Comparison of ENCODE assay signal across 8 cellular contexts in the genomic region with DNA sequence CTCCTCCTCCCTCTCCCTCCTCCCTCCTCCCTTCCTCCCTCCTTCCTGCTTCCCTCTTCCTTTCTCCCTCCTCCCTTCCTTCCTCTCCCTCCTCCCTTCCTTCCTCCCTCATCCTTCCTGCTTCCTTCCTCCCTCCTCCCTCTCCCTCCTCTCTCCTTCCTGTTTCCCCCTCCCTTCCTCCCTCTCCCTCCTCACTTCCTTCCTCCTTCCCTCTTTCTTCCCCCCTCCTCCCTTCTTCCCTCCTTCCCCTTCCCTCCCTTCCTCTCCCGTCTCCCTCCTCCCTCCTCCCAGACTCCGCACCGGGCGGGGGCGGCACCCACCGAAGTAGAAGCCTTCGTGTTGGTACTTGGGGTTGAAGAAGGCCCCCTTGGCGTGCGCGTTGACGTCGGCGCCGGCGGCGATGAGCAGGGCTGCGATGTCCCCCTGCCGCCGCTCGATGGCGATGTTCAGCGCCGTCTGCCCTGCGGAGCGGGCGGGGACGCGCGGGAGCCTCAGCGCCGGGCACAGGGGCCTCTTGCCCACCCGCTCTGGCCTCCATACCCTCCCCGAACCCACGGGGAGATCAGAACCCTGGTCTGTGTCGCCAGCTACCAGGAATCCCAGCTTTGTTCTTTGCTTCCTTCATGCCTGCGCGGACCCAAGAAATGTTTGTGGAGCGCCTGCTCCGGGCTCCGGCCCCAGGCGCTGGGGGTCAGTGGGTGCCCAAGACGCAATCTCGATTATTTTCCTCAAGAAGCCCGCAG. TPM values are rescaled to one million over a fixed set of nuclear protein-coding genes. Genes with fewer than 3 reads are reported as not detected.
DNase-seq lines count a peak whose midpoint lies in the region; ATAC-seq, FAIRE-seq and TF ChIP-seq lines count a peak whose summit lies in the region.

No MANE protein-coding gene starts in this region.

- ATAC-seq in HG03108 (IDR thresholded peaks at IDR 0.05; ENCODE audit: unreplicated experiment) (peak; percentile 72), activated B cell treated with CpG ODN at 0.5 μM for 24 hours (ENCODE audit: low read depth) (peak; percentile 97), GM21526 (IDR thresholded peaks at IDR 0.05; ENCODE audit: low FRiP score, unreplicated experiment) (no peak)
- peak; percentile 75 for ATAC-seq in central memory CD8-positive, alpha-beta T cell (replicated peaks; ENCODE audit: extremely low read depth, poor library complexity, severe bottlenecking)

- peak overlapping the region; percentile 86 for H2AFZ ChIP-seq in keratinocyte (ENCODE audit: control insufficient read depth, low read length)

- WGBS in spleen, 5 donors: 1 to 7% (median 6%) methylated on average over 21 to 44 of the region's 44 CpGs

- CTCF ChIA-PET in activated B cell treated with CpG ODN at 0.5 μM for 24 hours (lab: Charles Lee): interaction anchor here (1.3 kb wide), 2 partner anchors 21 to 24 kb away, joined by 5 to 6 read pairs; no protein-coding TSS in a partner anchor

- H3K9me1 ChIP-seq in keratinocyte (ENCODE audit: control insufficient read depth, extremely low read depth, insufficient read depth, low read length): no peaks in the 10 kb centered on the region

- POLR2A ChIA-PET in activated B cell treated with CpG ODN at 0.5 μM for 24 hours (lab: Charles Lee): interaction anchor here (0.7 to 1.4 kb wide), 3 partner anchors 23 to 175 kb away, joined by 3 to 4 read pairs (median 3); no protein-coding TSS in a partner anchor

- H3K36me3 Mint-ChIP-seq in activated B cell treated with CpG ODN at 0.5 μM for 24 hours (ENCODE audit: low read depth): peaks cover 3% of the 10 kb centered on the region
- H3K36me3 Mint-ChIP-seq in central memory CD8-positive, alpha-beta T cell (ENCODE audit: insufficient read depth): peaks cover 2% of the 10 kb centered on the region

- H3K4me1 Mint-ChIP-seq in activated B cell treated with CpG ODN at 0.5 μM for 24 hours: peaks cover 13% of the 10 kb centered on the region
- no peaks in the 10 kb centered on the region for H3K4me1 Mint-ChIP-seq in central memory CD8-positive, alpha-beta T cell

- no peak overlapping the region for H3K4me3 ChIP-seq in keratinocyte (ENCODE audit: control insufficient read depth in 2 of 3, extremely low read depth in 1 of 3, insufficient read depth in 2 of 3, low read depth in 1 of 3, low read length in 3 of 3)
- peak overlapping the region in 6 of 8 donors; percentile 2 to 48 (median 12) for H3K4me3 ChIP-seq in spleen

- peak overlapping the region; percentile 50 for H3K9ac ChIP-seq in keratinocyte (ENCODE audit: control insufficient read depth, extremely low read depth, insufficient read depth, low read length)

- peaks cover 2 to 17% of the 10 kb centered on the region in 2 experiments for H3K36me3 ChIP-seq in keratinocyte (ENCODE audit: control insufficient read depth in 2 of 2, extremely low read depth in 1 of 2, insufficient read depth in 2 of 2, low read length in 2 of 2)
- H3K36me3 ChIP-seq in spleen: no peaks in the 10 kb centered on the region

- peak overlapping the region; percentile 67 for H3K4me3 Mint-ChIP-seq in activated B cell treated with CpG ODN at 0.5 μM for 24 hours
- H3K4me3 Mint-ChIP-seq in central memory CD8-positive, alpha-beta T cell: peak overlapping the region; percentile 37

- intact Hi-C loops in activated B cell treated with CpG ODN at 0.5 μM for 24 hours (cut with micrococcal nuclease): loop anchor here (2.0 to 5.0 kb wide), 4 partner anchors 21 to 488 kb away; a partner anchor contains a TSS
- intact Hi-C loops in spleen (cut with DNase I; ENCODE audit: low total_unique reads): no loop called here

- dilution Hi-C loops in keratinocyte (cut with MboI; ENCODE audit: extremely low pct_ligation_motif_present, low sequenced_read_pairs): no loop called here

- no peaks in the 10 kb centered on the region for H4K20me1 ChIP-seq in keratinocyte (ENCODE audit: control insufficient read depth, extremely low read depth, insufficient read depth, low read length)

- H3K4me1 ChIP-seq in keratinocyte (ENCODE audit: control insufficient read depth, extremely low read depth, insufficient read depth, low read length) (peaks cover 4% of the 10 kb centered on the region), spleen (peaks cover 0 to 15% (median 0%) of the 10 kb centered on the region in 6 donors)

- peak; percentile 42 for DNase-seq in CD1c-positive myeloid dendritic cell (ENCODE audit: extremely low spot score)
- DNase-seq in activated B cell treated with CpG ODN at 0.5 μM for 24 hours: peak; percentile 53
- peak; percentile 26 to 27 for DNase-seq in central memory CD8-positive, alpha-beta T cell (ENCODE audit: low spot score in 2 of 2)
- DNase-seq in keratinocyte (ENCODE audit: low read depth, low spot score): no peak
- DNase-seq in spleen: peak; percentile 87
- no peak for DNase-seq in RKO (ENCODE audit: low spot score)

- H3K27me3 Mint-ChIP-seq in activated B cell treated with CpG ODN at 0.5 μM for 24 hours: no peaks in the 10 kb centered on the region
- H3K27me3 Mint-ChIP-seq in central memory CD8-positive, alpha-beta T cell: peaks cover 22% of the 10 kb centered on the region

- H3K9me3 Mint-ChIP-seq in activated B cell treated with CpG ODN at 0.5 μM for 24 hours: no peaks in the 10 kb centered on the region
- no peaks in the 10 kb centered on the region for H3K9me3 Mint-ChIP-seq in central memory CD8-positive, alpha-beta T cell

- no peak for TF ChIP-seq POLR2A in spleen (IDR thresholded peaks at IDR 0.05)

- H3K27ac ChIP-seq in keratinocyte (ENCODE audit: control insufficient read depth, insufficient read depth, low read length): no peak overlapping the region
- H3K27ac ChIP-seq in spleen: peak overlapping the region in 5 of 8 donors; percentile 11 to 33 (median 27)

- no peak overlapping the region for H3K27ac Mint-ChIP-seq in activated B cell treated with CpG ODN at 0.5 μM for 24 hours
- peak overlapping the region; percentile 25 for H3K27ac Mint-ChIP-seq in central memory CD8-positive, alpha-beta T cell (ENCODE audit: low read depth)

- H3K4me2 ChIP-seq in keratinocyte (ENCODE audit: control insufficient read depth, extremely low read depth, insufficient read depth, low read depth, low read length): peak overlapping the region; percentile 62

- H3K9me3 ChIP-seq in keratinocyte (ENCODE audit: control insufficient read depth, low read depth, low read length): no peaks in the 10 kb centered on the region
- H3K9me3 ChIP-seq in spleen: peaks cover 0 to under 1% (median 0%) of the 10 kb centered on the region in 8 donors

- no peaks in the 10 kb centered on the region for H3K79me2 ChIP-seq in keratinocyte (ENCODE audit: control insufficient read depth, insufficient read depth, low read length)

- no peak for FAIRE-seq in keratinocyte (lab: Jason Lieb, UNC)

- TF ChIP-seq CTCF in activated B cell treated with CpG ODN at 0.5 μM for 24 hours (IDR thresholded peaks at IDR 0.05): no peak
- peak; percentile 54 to 89 (median 74) for TF ChIP-seq CTCF in keratinocyte (optimal IDR thresholded peaks at IDR 0.05 in 1 of 3, IDR thresholded peaks at IDR 0.05 in 1 of 3, conservative IDR thresholded peaks at IDR 0.05 in 1 of 3; ENCODE audit: extremely low read depth in 1 of 3, insufficient read depth in 2 of 3, low read length in 3 of 3)
- TF ChIP-seq CTCF in spleen (IDR thresholded peaks at IDR 0.05 in 8 of 11, conservative IDR thresholded peaks at IDR 0.05 in 3 of 11): peak in 10 of 11 experiments; percentile 18 to 72 (median 50)

- no peaks in the 10 kb centered on the region for H3K27me3 ChIP-seq in keratinocyte (ENCODE audit: control insufficient read depth, extremely low read depth, insufficient read depth, low read length)
- H3K27me3 ChIP-seq in spleen (replicated peaks in 1 of 7): peaks cover 0 to 32% (median 0%) of the 10 kb centered on the region in 7 donors

RNA-seq across cellular contexts. Expression of a gene that starts 22.2 kb away (rescaled TPM):
- 6.6 and 10.2 TPM in 2 replicates for total RNA-seq in activated B cell treated with CpG ODN at 0.5 μM for 24 hours
- polyA plus RNA-seq in keratinocyte: 5.8 to 16.6 TPM (median 9.4 TPM) in 3 replicates
- 13.8 TPM for polyA plus RNA-seq in keratinocyte (2011; ENCODE audit: low read depth)
- polyA plus RNA-seq in keratinocyte (2011; cell fraction: cytosol; rRNA removed): 4.5 and 4.9 TPM in 2 replicates
- polyA plus RNA-seq in keratinocyte (2011; cell fraction: nucleus; rRNA removed): 38.6 and 44.7 TPM in 2 replicates
- 4.9 and 18.8 TPM in 2 replicates for polyA plus RNA-seq in keratinocyte (2012; ENCODE audit: low replicate concordance)
- polyA minus RNA-seq in keratinocyte: 18.8 to 26.3 TPM (median 25.5 TPM) in 3 replicates
- polyA minus RNA-seq in keratinocyte (2011; cell fraction: cytosol; rRNA and poly(A)+ RNA removed): 5.6 TPM
- 26.2 and 33.7 TPM in 2 replicates for polyA minus RNA-seq in keratinocyte (2011; cell fraction: nucleus; rRNA and poly(A)+ RNA removed)
- 1 to 10 TPM in 5 of 7 donors, under 1 TPM in 2; 0.32 to 2.0 (median 1.2) TPM for total RNA-seq in spleen
- polyA plus RNA-seq in spleen: under 1 TPM; 0.13 to 0.45 (median 0.20) TPM

RNA-seq across cellular contexts. Expression of a gene that starts 59.6 kb away (rescaled TPM):
- not detected in 2 replicates for total RNA-seq in activated B cell treated with CpG ODN at 0.5 μM for 24 hours
- polyA plus RNA-seq in keratinocyte: not detected in 3 replicates
- not detected for polyA plus RNA-seq in keratinocyte (2011; ENCODE audit: low read depth)
- polyA plus RNA-seq in keratinocyte (2011; cell fraction: cytosol; rRNA removed): not detected in 2 replicates
- polyA plus RNA-seq in keratinocyte (2011; cell fraction: nucleus; rRNA removed): 0.03 TPM in 1 of 2 replicates, not detected in the other
- 0.14 TPM in 1 of 2 replicates, not detected in the other for polyA plus RNA-seq in keratinocyte (2012; ENCODE audit: low replicate concordance)
- polyA minus RNA-seq in keratinocyte: not detected in 3 replicates
- polyA minus RNA-seq in keratinocyte (2011; cell fraction: cytosol; rRNA and poly(A)+ RNA removed): not detected
- not detected in 2 replicates for polyA minus RNA-seq in keratinocyte (2011; cell fraction: nucleus; rRNA and poly(A)+ RNA removed)
- 10 to 100 TPM in 1 of 7 donors, 1 to 10 TPM in 6; 1.4 to 10.8 (median 7.0) TPM for total RNA-seq in spleen
- polyA plus RNA-seq in spleen: 1 to 10 TPM in 1 of 3 donors, under 1 TPM in 2; 0.86 to 1.6 (median 0.93) TPM

Comparison
In these comparisons a context has a peak if more than half of its experiments do, and no peak if none do; other contexts are left out.
1. DNase-seq: peak in CD1c-positive myeloid dendritic cell (single experiment), activated B cell treated with CpG ODN at 0.5 μM for 24 hours (single experiment), central memory CD8-positive, alpha-beta T cell (2 of 2) and spleen (single experiment); none in keratinocyte (single experiment) and RKO (single experiment).
2. H3K4me3 ChIP-seq: peak in spleen (6 of 8); none in keratinocyte (0 of 3).